Comparison of ENCODE assay signal across 13 cellular contexts in the genomic region with DNA sequence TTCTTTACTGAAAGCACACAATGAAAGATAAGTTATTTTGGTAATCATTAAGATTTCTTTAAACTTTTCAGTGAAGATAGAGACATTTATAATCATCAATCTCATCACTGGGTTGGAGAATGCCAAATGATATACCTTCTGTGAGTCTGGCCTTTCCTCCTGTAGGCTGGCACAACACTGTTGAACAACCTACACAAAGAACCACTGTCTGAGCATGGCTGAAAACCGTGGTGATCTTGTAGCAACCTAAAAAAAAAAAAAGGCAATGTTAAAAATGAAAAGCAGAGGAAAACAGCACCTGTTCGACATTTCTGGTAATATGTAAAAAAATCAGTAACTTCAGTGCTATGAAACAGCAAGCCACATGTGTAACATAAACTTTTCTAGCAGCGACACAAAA. TPM values are rescaled to one million over a fixed set of nuclear protein-coding genes. Genes with fewer than 3 reads are reported as not detected.
DNase-seq lines count a peak whose midpoint lies in the region; ATAC-seq, FAIRE-seq and TF ChIP-seq lines count a peak whose summit lies in the region.
"Had no signal": no experiment of that assay in that cellular context is flagged by ENCODE, and none has a peak within 500 bp of the region (broad histone marks: within the 10 kb centered on the region; RNA-seq: fewer than 3 reads in every experiment).

No MANE protein-coding gene starts in this region.

- peak overlapping the region; percentile 76 to 90 (median 82) for H3K4me3 ChIP-seq in BLaER1 treated with 17β-estradiol and CSF1 and Interleukin-3, amounts not matched to agents 10 nM and 100 nM
- H3K4me3 ChIP-seq in Karpas-422 (ENCODE audit: low read length) (peak overlapping the region; percentile 98; the same call in 1 of the 2 replicates), mammary epithelial cell (replicated peaks in 1 of 3; ENCODE audit: insufficient read depth in 1 of 3, low read depth in 2 of 3, low read length in 3 of 3) (peak overlapping the region; percentile 89 to 93 (median 91))

- TF ChIP-seq CTCF in mammary epithelial cell (conservative IDR thresholded peaks at IDR 0.05 in 1 of 2, IDR thresholded peaks at IDR 0.05 in 1 of 2; ENCODE audit: extremely low read depth in 1 of 2, insufficient read depth in 1 of 2, low read depth in 1 of 2, low read length in 2 of 2) (no peak), GM13977 (IDR thresholded peaks at IDR 0.05; ENCODE audit: extremely low read depth, insufficient read depth, missing control alignments) (no peak)

- 63% methylated on average over 3 of the region's 3 CpGs for WGBS in mammary epithelial cell (ENCODE audit: low coverage, missing lambda C conversion rate)

- TF ChIP-seq POLR2A in GM12891 (IDR thresholded peaks at IDR 0.05; ENCODE audit: low read depth, low read length), result no peak

- no peaks in the 10 kb centered on the region for H3K9me2 ChIP-seq in Karpas-422 (replicated peaks; ENCODE audit: insufficient read depth, low read length)

- peaks cover 0 to 29% (median 0%) of the 10 kb centered on the region in 3 donors for H3K36me3 Mint-ChIP-seq in naive thymus-derived CD8-positive, alpha-beta T cell

- peak overlapping the region; percentile 71 to 93 (median 86) for H3K4me2 ChIP-seq in BLaER1 treated with 17β-estradiol and CSF1 and Interleukin-3, amounts not matched to agents 10 nM and 100 nM
- H3K4me2 ChIP-seq in Karpas-422 (ENCODE audit: low read depth, low read length, poor library complexity, severe bottlenecking) (peak overlapping the region; percentile 77), mammary epithelial cell (ENCODE audit: insufficient read depth, low read depth, low read length) (peak overlapping the region; percentile 74)

- DNase-seq in Karpas-422 (no peak), mammary epithelial cell (no peak), GM13977 (ENCODE audit: low spot score) (no peak), GM12891 (ENCODE audit: insufficient read length, low spot score) (no peak), NCI-H2029 treated with DMSO at 0.1 percent for 48 hours (lab: John Stamatoyannopoulos, UW) (no peak)
- no peak for DNase-seq in naive thymus-derived CD8-positive, alpha-beta T cell
- DNase-seq: activated gamma-delta T cell treated with Interleukin-2 at 50 U/mL for 16 hours; GF-D8; KBM-7; RPMI8226; stimulated activated CD4-positive, alpha-beta T cell treated with anti-CD3 and anti-CD28 coated beads, Interleukin-2, amount 100 ng/mL, for 24 hours had no signal

- H3K4me3 Mint-ChIP-seq in naive thymus-derived CD8-positive, alpha-beta T cell, result peak overlapping the region; percentile 31 to 100 (median 99)

- peaks cover 0 to 10% (median under 1%) of the 10 kb centered on the region in 11 experiments; a peak in 5 of 22 replicates for H3K9me3 ChIP-seq in BLaER1 treated with 17β-estradiol and CSF1 and Interleukin-3, amounts not matched to agents 10 nM and 100 nM (replicated peaks in 1 of 11)
- no peaks in the 10 kb centered on the region for H3K9me3 ChIP-seq in Karpas-422 (ENCODE audit: low read length)
- H3K9me3 ChIP-seq in mammary epithelial cell (replicated peaks; ENCODE audit: insufficient read depth, low read length), result no peaks in the 10 kb centered on the region

- H3K79me2 ChIP-seq in Karpas-422 (ENCODE audit: low read length), result peaks cover 20% of the 10 kb centered on the region
- H3K79me2 ChIP-seq in mammary epithelial cell (ENCODE audit: insufficient read depth, low read length), result peaks cover 33% of the 10 kb centered on the region

- H3K27me3 Mint-ChIP-seq in naive thymus-derived CD8-positive, alpha-beta T cell, result no peaks in the 10 kb centered on the region

- H3K9me3 Mint-ChIP-seq in naive thymus-derived CD8-positive, alpha-beta T cell, result no peaks in the 10 kb centered on the region

- peaks cover 3 to 30% (median 20%) of the 10 kb centered on the region in 4 donors for H3K4me1 Mint-ChIP-seq in naive thymus-derived CD8-positive, alpha-beta T cell

- ATAC-seq in naive thymus-derived CD8-positive, alpha-beta T cell, result no peak
- ATAC-seq in GM21723 (IDR thresholded peaks at IDR 0.05; ENCODE audit: unreplicated experiment), result no peak

- peaks cover 0 to 46% (median 8%) of the 10 kb centered on the region in 11 experiments; a peak in 9 of 22 replicates for H4K20me1 ChIP-seq in BLaER1 treated with 17β-estradiol and CSF1 and Interleukin-3, amounts not matched to agents 10 nM and 100 nM
- H4K20me1 ChIP-seq in Karpas-422 (ENCODE audit: insufficient read depth, low read depth, low read length) (no peaks in the 10 kb centered on the region), mammary epithelial cell (ENCODE audit: insufficient read depth, low read length) (no peaks in the 10 kb centered on the region)

- intact Hi-C loops in mammary epithelial cell (cut with micrococcal nuclease), result no loop called here

- peaks cover 41 to 53% (median 51%) of the 10 kb centered on the region in 11 experiments for H3K36me3 ChIP-seq in BLaER1 treated with 17β-estradiol and CSF1 and Interleukin-3, amounts not matched to agents 10 nM and 100 nM
- peaks cover 10% of the 10 kb centered on the region; the same call in 1 of the 2 replicates for H3K36me3 ChIP-seq in Karpas-422 (ENCODE audit: insufficient read depth, low read length)
- H3K36me3 ChIP-seq in mammary epithelial cell (ENCODE audit: insufficient read depth, low read length), result peaks cover 14% of the 10 kb centered on the region

- no peaks in the 10 kb centered on the region for H3K27me3 ChIP-seq in BLaER1 treated with 17β-estradiol and CSF1 and Interleukin-3, amounts not matched to agents 10 nM and 100 nM
- H3K27me3 ChIP-seq in Karpas-422 (ENCODE audit: low read length), result no peaks in the 10 kb centered on the region
- no peaks in the 10 kb centered on the region for H3K27me3 ChIP-seq in mammary epithelial cell (ENCODE audit: insufficient read depth, low read length)

- no peak for FAIRE-seq in GM12891 (lab: Jason Lieb, UNC)

- POLR2A ChIA-PET in naive thymus-derived CD8-positive, alpha-beta T cell (lab: Charles Lee), result interaction anchor here (0.8 to 3.1 kb wide), 3 partner anchors 33 to 77 kb away, joined by 3 to 56 read pairs (median 14); partner anchors contain the start of gene RAB8B

- H3K4me1 ChIP-seq in BLaER1 treated with 17β-estradiol and CSF1 and Interleukin-3, amounts not matched to agents 10 nM and 100 nM, result peaks cover 12 to 63% (median 21%) of the 10 kb centered on the region in 10 experiments
- H3K4me1 ChIP-seq in Karpas-422 (ENCODE audit: low read length), result peaks cover 17% of the 10 kb centered on the region
- peaks cover 3% of the 10 kb centered on the region for H3K4me1 ChIP-seq in mammary epithelial cell (ENCODE audit: insufficient read depth, low read length)

- no peak overlapping the region for H2AFZ ChIP-seq in Karpas-422 (ENCODE audit: low read length)
- H2AFZ ChIP-seq in mammary epithelial cell (ENCODE audit: low read depth, low read length), result no peak overlapping the region

- in situ Hi-C loops in mammary epithelial cell (cut with MboI; ENCODE audit: low sequenced_read_pairs in 2 of 2), result loop anchor here in 1 of 2 donors (10.0 to 25.0 kb wide), 2 partner anchors 119 to 232 kb away; partner anchors contain the start of genes APH1B and CA12
- in situ Hi-C loops in GM13977 (cut with MboI; ENCODE audit: low pct_unique_long_range_greater_than_20kb, low sequenced_read_pairs, unreplicated experiment), result no loop called here

- peak overlapping the region in 5 of 10 donors; percentile 25 to 97 (median 45) for H3K27ac Mint-ChIP-seq in naive thymus-derived CD8-positive, alpha-beta T cell

- dilution Hi-C loops in mammary epithelial cell (cut with HindIII; ENCODE audit: low sequenced_read_pairs), result no loop called here

- H3K27ac ChIP-seq in BLaER1 treated with 17β-estradiol and CSF1 and Interleukin-3, amounts not matched to agents 10 nM and 100 nM, result peak overlapping the region in 3 of 11 experiments; percentile 96 to 99 (median 97); a peak in 5 of 22 replicates
- H3K27ac ChIP-seq in Karpas-422 (ENCODE audit: low read length), result no peak overlapping the region
- no peak overlapping the region for H3K27ac ChIP-seq in mammary epithelial cell (ENCODE audit: insufficient read depth, low read depth, low read length)

- H3K9ac ChIP-seq in BLaER1 treated with 17β-estradiol and CSF1 and Interleukin-3, amounts not matched to agents 10 nM and 100 nM, result peak overlapping the region in 9 of 11 experiments; percentile 90 to 99 (median 95); a peak in 14 of 22 replicates
- H3K9ac ChIP-seq in Karpas-422 (ENCODE audit: low read length), result no peak overlapping the region; the same call in 1 of the 2 replicates
- no peak overlapping the region for H3K9ac ChIP-seq in mammary epithelial cell (ENCODE audit: insufficient read depth, low read length)

- CTCF ChIA-PET in mammary epithelial cell (lab: Charles Lee; ENCODE audit: low non-redundant PET), result no interaction called here

- BruUV-seq in mammary epithelial cell (replicated peaks; lab: Mats Ljungman, UMichigan), result no TSS peak

TF ChIP-seq in GM12891, 5 proteins besides CTCF, POLR2A, EP300 and RAD21:
- TF ChIP-seq PAX5 (IDR thresholded peaks at IDR 0.05; ENCODE audit: insufficient read depth, low read length, severe bottlenecking), result no peak
- TF ChIP-seq POU2F2 (IDR thresholded peaks at IDR 0.05; ENCODE audit: low read depth, low read length), result no peak
- TF ChIP-seq TAF1 (IDR thresholded peaks at IDR 0.05; ENCODE audit: low read depth, low read length), result no peak
- no peak for TF ChIP-seq POLR2AphosphoS5 (IDR thresholded peaks at IDR 0.05; ENCODE audit: low read depth, low read length)
- no peak for TF ChIP-seq SPI1 (IDR thresholded peaks at IDR 0.05; ENCODE audit: low read depth, low read length)

RNA-seq across cellular contexts. Expression of gene RPS27L, which starts 1.8 kb away (rescaled TPM):
- 36.3 and 72.8 TPM in 2 replicates for total RNA-seq in Karpas-422 (2014; rRNA removed; shearing (Covaris generic); ENCODE audit: low replicate concordance)
- total RNA-seq in mammary epithelial cell, result 100 to 1,000 TPM in 1 of 2 donors, 10 to 100 TPM in 1; 40.5 to 141 TPM
- polyA plus RNA-seq in mammary epithelial cell, result 113 TPM
- 17.6 TPM for polyA minus RNA-seq in mammary epithelial cell
- 100 to 1,000 TPM; 139 to 142 TPM for total RNA-seq in naive thymus-derived CD8-positive, alpha-beta T cell
- 100 to 1,000 TPM; 143 to 221 (median 206) TPM for polyA plus RNA-seq in naive thymus-derived CD8-positive, alpha-beta T cell
- 319 TPM for polyA plus RNA-seq in GM12891 (2012; ENCODE audit: low read depth, missing spikeins)

RNA-seq across cellular contexts. Expression of gene LACTB, which starts 33.8 kb away (rescaled TPM):
- total RNA-seq in Karpas-422 (2014; rRNA removed; shearing (Covaris generic); ENCODE audit: low replicate concordance), result 3.8 and 15.3 TPM in 2 replicates
- 10 to 100 TPM; 17.3 to 23.0 TPM for total RNA-seq in mammary epithelial cell
- polyA plus RNA-seq in mammary epithelial cell, result 8.6 TPM
- 17.0 TPM for polyA minus RNA-seq in mammary epithelial cell
- total RNA-seq in naive thymus-derived CD8-positive, alpha-beta T cell, result 10 to 100 TPM; 11.9 to 13.4 TPM
- polyA plus RNA-seq in naive thymus-derived CD8-positive, alpha-beta T cell, result 10 to 100 TPM in 1 of 3 donors, 1 to 10 TPM in 2; 7.6 to 10.3 (median 9.3) TPM
- 20.2 TPM for polyA plus RNA-seq in GM12891 (2012; ENCODE audit: low read depth, missing spikeins)

RNA-seq across cellular contexts. Expression of gene RAB8B, which starts 33.9 kb away (rescaled TPM):
- total RNA-seq in Karpas-422 (2014; rRNA removed; shearing (Covaris generic); ENCODE audit: low replicate concordance), result 4.9 and 14.2 TPM in 2 replicates
- 10 to 100 TPM; 20.6 to 36.3 TPM for total RNA-seq in mammary epithelial cell
- polyA plus RNA-seq in mammary epithelial cell, result 13.9 TPM
- polyA minus RNA-seq in mammary epithelial cell, result 56.8 TPM
- total RNA-seq in naive thymus-derived CD8-positive, alpha-beta T cell, result 10 to 100 TPM; 78.4 to 79.6 TPM
- 10 to 100 TPM; 35.1 to 40.7 (median 35.3) TPM for polyA plus RNA-seq in naive thymus-derived CD8-positive, alpha-beta T cell
- polyA plus RNA-seq in GM12891 (2012; ENCODE audit: low read depth, missing spikeins), result 55.6 TPM

Comparison
In these comparisons a context has a peak if more than half of its experiments do, and no peak if none do; other contexts are left out.
1. H3K9ac ChIP-seq: peak in BLaER1 treated with 17β-estradiol and CSF1 and Interleukin-3, amounts not matched to agents 10 nM and 100 nM (9 of 11); none in Karpas-422 (single experiment) and mammary epithelial cell (single experiment).
2. Peak in every context shown above with its lines, with median percentiles within 50 percentile points of each other: H3K4me2 ChIP-seq and H3K4me3 ChIP-seq.